In genomic region chrX:153727108-153727931, GRCh38 we compare ENCODE assay signal across 6 cellular contexts. TPM values are rescaled to one million over a fixed set of nuclear protein-coding genes. Genes with fewer than 3 reads are reported as not detected.
DNase-seq lines count a peak whose midpoint lies in the region; TF ChIP-seq lines count a peak whose summit lies in the region.

No MANE protein-coding gene starts in this region.

- TF ChIP-seq POLR2A in sigmoid colon (IDR thresholded peaks at IDR 0.05): no peak

- DNase-seq in AG10803 (ENCODE audit: low read depth) (peak; percentile 40), NCI-H1105 treated with DMSO at 0.1 percent for 48 hours (lab: John Stamatoyannopoulos, UW) (peak; percentile 62), epithelial cell of proximal tubule (ENCODE audit: low read depth) (no peak), sigmoid colon (peak; percentile 89), germinal center (ENCODE audit: low spot score) (no peak), NCI-H510A treated with DMSO at 0.1 percent for 48 hours (lab: John Stamatoyannopoulos, UW) (no peak)

- peak overlapping the region; percentile 43 for H3K4me3 ChIP-seq in AG10803 (ENCODE audit: low read length)
- H3K4me3 ChIP-seq in epithelial cell of proximal tubule (ENCODE audit: low read depth, low read length): peak overlapping the region; percentile 7
- peak overlapping the region in 3 of 4 donors; percentile 69 to 78 (median 76) for H3K4me3 ChIP-seq in sigmoid colon

- no peaks in the 10 kb centered on the region for H3K27me3 ChIP-seq in sigmoid colon

- TF ChIP-seq EP300 in sigmoid colon (IDR thresholded peaks at IDR 0.05): no peak

- intact Hi-C loops in sigmoid colon (cut with DNase I): loop anchor here (2.0 kb wide), 1 partner anchor 15 kb away; no protein-coding TSS in a partner anchor

- 13 to 36% methylated on average over 23 of the region's 23 CpGs for WGBS in sigmoid colon, 2 donors

- H3K27ac ChIP-seq in sigmoid colon: peak overlapping the region; percentile 86 to 93 (median 91)

- no peak for TF ChIP-seq CTCF in AG10803 (conservative IDR thresholded peaks at IDR 0.05; ENCODE audit: low read length)
- no peak for TF ChIP-seq CTCF in epithelial cell of proximal tubule (conservative IDR thresholded peaks at IDR 0.05; ENCODE audit: low read depth, low read length)
- TF ChIP-seq CTCF in sigmoid colon (IDR thresholded peaks at IDR 0.05): no peak

- H3K36me3 ChIP-seq in sigmoid colon: peaks cover 0 to 11% (median 0%) of the 10 kb centered on the region in 4 donors

- H3K4me1 ChIP-seq in sigmoid colon: peaks cover 0 to 57% (median 53%) of the 10 kb centered on the region in 4 donors

- H3K9me3 ChIP-seq in sigmoid colon: no peaks in the 10 kb centered on the region

RNA-seq across cellular contexts. Expression of gene ABCD1, which starts 2.7 kb away (rescaled TPM):
- total RNA-seq in epithelial cell of proximal tubule (8.2 and 12.6 TPM in 2 replicates), sigmoid colon (10 to 100 TPM; 11.0 to 21.3 (median 18.3) TPM)
- polyA plus RNA-seq in sigmoid colon: 10 to 100 TPM in 1 of 3 donors, 1 to 10 TPM in 2; 1.8 to 12.8 (median 3.2) TPM

RNA-seq across cellular contexts. Expression of gene BCAP31, which starts 3.1 kb away (rescaled TPM):
- total RNA-seq in epithelial cell of proximal tubule (155 and 163 TPM in 2 replicates), sigmoid colon (100 to 1,000 TPM in 1 of 4 donors, 10 to 100 TPM in 3; 59.3 to 124 (median 70.4) TPM)
- polyA plus RNA-seq in sigmoid colon: 100 to 1,000 TPM in 1 of 3 donors, 10 to 100 TPM in 2; 61.3 to 216 (median 70.9) TPM

RNA-seq across cellular contexts. Expression of gene PLXNB3, which starts 36.7 kb away (rescaled TPM):
- total RNA-seq in epithelial cell of proximal tubule: 2.9 and 7.4 TPM in 2 replicates
- total RNA-seq in sigmoid colon: 10 to 100 TPM in 3 of 4 donors, 1 to 10 TPM in 1; 9.2 to 50.1 (median 25.7) TPM
- polyA plus RNA-seq in sigmoid colon: 1 to 10 TPM in 1 of 3 donors, under 1 TPM in 1, not detected in 1; 0.60 to 2.2 TPM

RNA-seq across cellular contexts. Expression of gene SLC6A8, which starts 39.6 kb away (rescaled TPM):
- total RNA-seq in epithelial cell of proximal tubule (20.0 and 30.5 TPM in 2 replicates), sigmoid colon (10 to 100 TPM; 31.9 to 60.7 (median 35.1) TPM)
- polyA plus RNA-seq in sigmoid colon: 100 to 1,000 TPM in 1 of 3 donors, 10 to 100 TPM in 2; 67.9 to 158 (median 70.5) TPM

RNA-seq across cellular contexts. Expression of gene SRPK3, which starts 53.5 kb away (rescaled TPM):
- total RNA-seq in epithelial cell of proximal tubule (0.17 TPM in 1 of 2 replicates, not detected in the other), sigmoid colon (10 to 100 TPM in 1 of 4 donors, 1 to 10 TPM in 3; 2.1 to 13.0 (median 6.9) TPM)
- polyA plus RNA-seq in sigmoid colon: under 1 TPM in 1 of 3 donors, not detected in 2; 0.31 TPM

Comparison
In these comparisons a context has a peak if more than half of its experiments do, and no peak if none do; other contexts are left out.
1. DNase-seq: peak in AG10803 (single experiment), NCI-H1105 treated with DMSO at 0.1 percent for 48 hours (single experiment) and sigmoid colon (single experiment); none in epithelial cell of proximal tubule (single experiment), germinal center (single experiment) and NCI-H510A treated with DMSO at 0.1 percent for 48 hours (single experiment).
2. H3K4me3 ChIP-seq: peak in every context shown above with its lines; median percentile 76 in sigmoid colon; 43 in AG10803; 7 in epithelial cell of proximal tubule.